In the genomic region with DNA sequence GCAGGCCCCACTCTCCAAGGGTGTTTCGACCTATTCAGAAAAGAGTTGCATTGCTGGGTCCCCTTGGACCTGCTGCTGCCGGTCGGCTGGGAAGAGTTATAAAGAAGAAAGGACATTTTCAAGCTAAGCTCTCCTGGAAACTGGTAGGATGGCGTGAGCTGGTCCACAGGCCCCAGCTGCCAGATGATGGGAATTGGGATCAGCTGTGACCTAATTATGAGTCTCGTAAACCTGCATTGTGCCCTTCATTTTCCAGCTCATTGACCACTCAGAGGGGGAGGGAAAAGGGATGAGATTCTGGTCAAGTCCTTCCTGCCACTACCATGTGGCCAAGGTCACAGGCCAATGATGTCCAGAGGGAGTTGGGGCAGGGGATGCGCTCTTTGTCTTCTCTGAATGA, we compare ENCODE assay signal across 21 cellular contexts.
"Had no signal": no experiment of that assay in that cellular context is flagged by ENCODE, and none has a peak within 500 bp of the region (broad histone marks: within the 10 kb centered on the region; RNA-seq: fewer than 3 reads in every experiment).

No MANE protein-coding gene starts in this region.

- H3K27ac Mint-ChIP-seq: naive thymus-derived CD4-positive, alpha-beta T cell; stimulated activated naive B cell treated with anti-CD40 and anti-IgM and Interleukin-4, amounts not matched to agents 10 μg/mL and 1 μg/mL and 100 μg/mL, for 72 hours; stimulated activated naive CD8-positive, alpha-beta T cell treated with anti-CD3 and anti-CD28 coated beads, Interleukin-15, amount 100 ng/mL, for 72 hours had no signal

- H3K36me3 Mint-ChIP-seq: naive thymus-derived CD4-positive, alpha-beta T cell; stimulated activated naive B cell treated with anti-CD40 and anti-IgM and Interleukin-4, amounts not matched to agents 10 μg/mL and 1 μg/mL and 100 μg/mL, for 72 hours had no signal

- ATAC-seq: heart left ventricle; left lobe of liver; naive thymus-derived CD4-positive, alpha-beta T cell; psoas muscle; sciatic nerve; stimulated activated naive B cell treated with anti-CD40 and anti-IgM and Interleukin-4, amounts not matched to agents 10 μg/mL and 1 μg/mL and 100 μg/mL, for 72 hours; stimulated activated naive CD8-positive, alpha-beta T cell treated with anti-CD3 and anti-CD28 coated beads, Interleukin-15, amount 100 ng/mL, for 72 hours; upper lobe of right lung had no signal

- H3K4me3 Mint-ChIP-seq: naive thymus-derived CD4-positive, alpha-beta T cell; stimulated activated naive B cell treated with anti-CD40 and anti-IgM and Interleukin-4, amounts not matched to agents 10 μg/mL and 1 μg/mL and 100 μg/mL, for 72 hours; stimulated activated naive CD8-positive, alpha-beta T cell treated with anti-CD3 and anti-CD28 coated beads, Interleukin-15, amount 100 ng/mL, for 72 hours had no signal

- H3K9me3 Mint-ChIP-seq: stimulated activated naive CD8-positive, alpha-beta T cell treated with anti-CD3 and anti-CD28 coated beads, Interleukin-15, amount 100 ng/mL, for 72 hours had no signal

- H3K27me3 Mint-ChIP-seq: stimulated activated naive CD8-positive, alpha-beta T cell treated with anti-CD3 and anti-CD28 coated beads, Interleukin-15, amount 100 ng/mL, for 72 hours had no signal

- H3K4me1 Mint-ChIP-seq: naive thymus-derived CD4-positive, alpha-beta T cell; stimulated activated naive B cell treated with anti-CD40 and anti-IgM and Interleukin-4, amounts not matched to agents 10 μg/mL and 1 μg/mL and 100 μg/mL, for 72 hours; stimulated activated naive CD8-positive, alpha-beta T cell treated with anti-CD3 and anti-CD28 coated beads, Interleukin-15, amount 100 ng/mL, for 72 hours had no signal

- H3K27ac ChIP-seq: coronary artery, heart left ventricle, parathyroid adenoma, psoas muscle, spleen, testis, tibial nerve, upper lobe of right lung, vagina had no signal

- DNase-seq: effector CD4-positive, alpha-beta T cell; foreskin melanocyte; heart left ventricle; hippocampal formation; mammary epithelial cell; naive thymus-derived CD4-positive, alpha-beta T cell; psoas muscle; spleen; stimulated activated CD4-positive, alpha-beta T cell treated with anti-CD3 and anti-CD28 coated beads, Interleukin-15, amount 100 ng/mL, for 24 hours; stimulated activated CD4-positive, alpha-beta T cell treated with anti-CD3 and anti-CD28 coated beads, Interleukin-1b, Interleukin-23, amount 100 ng/mL, for 48 hours; stimulated activated CD4-positive, alpha-beta T cell treated with anti-CD3 and anti-CD28 coated beads, Interleukin-4, amount 100 ng/mL, for 24 hours; stimulated activated naive B cell treated with anti-CD40 and anti-IgM and Interleukin-4, amounts not matched to agents 10 μg/mL and 1 μg/mL and 100 μg/mL, for 72 hours; stimulated activated naive CD8-positive, alpha-beta T cell treated with anti-CD3 and anti-CD28 coated beads, Interleukin-15, amount 100 ng/mL, for 72 hours; testis; upper lobe of right lung had no signal
